Comparison of ENCODE assay signal across 21 cellular contexts in genomic region chr2:22903616-22904015, GRCh38.
DNase-seq lines count a peak whose midpoint lies in the region; ATAC-seq, FAIRE-seq and TF ChIP-seq lines count a peak whose summit lies in the region.
"Had no signal": no experiment of that assay in that cellular context is flagged by ENCODE, and none has a peak within 500 bp of the region (broad histone marks: within the 10 kb centered on the region; RNA-seq: fewer than 3 reads in every experiment).

No MANE protein-coding gene starts in this region.

- no peak overlapping the region for H2BK12ac ChIP-seq in H1 (ENCODE audit: low read depth, low read length)

- TF ChIP-seq RAD21 in H1 (IDR thresholded peaks at IDR 0.05 in 1 of 2, conservative IDR thresholded peaks at IDR 0.05 in 1 of 2; ENCODE audit: low read depth in 2 of 2, low read length in 2 of 2), result no peak

- no peak overlapping the region for H3K4ac ChIP-seq in H1 (replicated peaks; ENCODE audit: insufficient read length, low read depth, low read length)

- no peak for TF ChIP-seq EP300 in H1 (IDR thresholded peaks at IDR 0.05; ENCODE audit: borderline replicate concordance in 1 of 2, low read depth in 2 of 2, low read length in 2 of 2)

- H2AK5ac ChIP-seq in H1 (ENCODE audit: low read depth, low read length), result no peak overlapping the region

- H2BK120ac ChIP-seq in H1 (replicated peaks; ENCODE audit: low read depth, low read length), result no peak overlapping the region

- H3K4me3 ChIP-seq in H1 (ENCODE audit: extremely low read depth in 1 of 4, insufficient read depth in 2 of 4, low read depth in 3 of 4, low read length in 4 of 4), result no peak overlapping the region
- H3K4me3 ChIP-seq: BLaER1 had no signal

- no peak overlapping the region for H2BK5ac ChIP-seq in H1 (ENCODE audit: low read depth, low read length)

- no peaks in the 10 kb centered on the region for H3K36me3 ChIP-seq in H1 (ENCODE audit: control insufficient read depth in 2 of 4, insufficient read depth in 4 of 4, low read length in 3 of 4)
- H3K36me3 ChIP-seq: BE2C, BLaER1 had no signal

- WGBS in H1 (ENCODE audit: extremely low coverage in 1 of 2, insufficient coverage in 1 of 2, insufficient read length in 1 of 2, insufficient replicate concordance in 2 of 2, low coverage in 1 of 2, low lambda C conversion rate in 2 of 2, missing lambda C conversion rate in 1 of 2), 2 experiments, result 81% methylated on average over 1 of the region's 1 CpG; no CpG with 5 or more reads in 1 of the 2 experiments

- no peaks in the 10 kb centered on the region for H3K4me1 ChIP-seq in H1 (replicated peaks in 1 of 4; ENCODE audit: control insufficient read depth in 3 of 4, insufficient read depth in 4 of 4, low read length in 3 of 4)
- H3K4me1 ChIP-seq in foreskin keratinocyte, result no peaks in the 10 kb centered on the region
- H3K4me1 ChIP-seq: BLaER1 had no signal

- no peak for TF ChIP-seq CTCF in H1 (IDR thresholded peaks at IDR 0.05; ENCODE audit: control extremely low read depth in 1 of 3, insufficient read depth in 1 of 3, low read depth in 1 of 3, low read length in 3 of 3)
- no peak for TF ChIP-seq CTCF in foreskin keratinocyte (conservative IDR thresholded peaks at IDR 0.05)

- peak overlapping the region; percentile 37 for H4K91ac ChIP-seq in H1 (replicated peaks; ENCODE audit: insufficient read length, low read length)

- H4K5ac ChIP-seq in H1 (ENCODE audit: insufficient read length, low read depth, low read length), result no peak overlapping the region

- POLR2A ChIA-PET in H1 (lab: Charles Lee; ENCODE audit: partially characterized antibody), result no interaction called here

- no peak for FAIRE-seq in H1 (lab: Jason Lieb, UNC)
- FAIRE-seq in RCC 7860 (lab: Jason Lieb, UNC), result no peak
- FAIRE-seq: A204.1, G401.6, GM12891, GM19239 had no signal

- H3K9me3 ChIP-seq in H1 (ENCODE audit: insufficient read depth in 2 of 2, low read depth in 1 of 2, low read length in 1 of 2), result no peaks in the 10 kb centered on the region
- H3K9me3 ChIP-seq: BE2C, BLaER1 had no signal

- ATAC-seq in foreskin keratinocyte, result no peak

- no peaks in the 10 kb centered on the region for H4K20me1 ChIP-seq in H1 (replicated peaks in 1 of 2; ENCODE audit: control insufficient read depth in 1 of 2, insufficient read depth in 2 of 2, low read length in 2 of 2)
- H4K20me1 ChIP-seq: BLaER1 had no signal

- no peaks in the 10 kb centered on the region for H3K27me3 ChIP-seq in H1 (replicated peaks in 1 of 4; ENCODE audit: control insufficient read depth in 3 of 4, extremely low read depth in 1 of 4, insufficient read depth in 3 of 4, low read length in 3 of 4)
- no peaks in the 10 kb centered on the region for H3K27me3 ChIP-seq in foreskin keratinocyte
- H3K27me3 ChIP-seq: BE2C, BLaER1 had no signal

- no peak overlapping the region for H3K4me2 ChIP-seq in H1 (ENCODE audit: insufficient read depth in 1 of 2, low read depth in 2 of 2, low read length in 2 of 2)
- H3K4me2 ChIP-seq: BLaER1 had no signal

- TF ChIP-seq POLR2A in H1 (IDR thresholded peaks at IDR 0.05; ENCODE audit: control extremely low read depth in 1 of 2, low read depth in 2 of 2, low read length in 2 of 2), result no peak

- no peak overlapping the region for H3K56ac ChIP-seq in H1 (replicated peaks; ENCODE audit: insufficient read length, low read depth, low read length)

- no peak overlapping the region for H3K23ac ChIP-seq in H1 (ENCODE audit: insufficient read length)

- H3K27ac ChIP-seq in H1 (ENCODE audit: low read depth, low read length) (no peak overlapping the region), foreskin keratinocyte (no peak overlapping the region)
- H3K27ac ChIP-seq: BLaER1 had no signal

- no peak overlapping the region for H2BK15ac ChIP-seq in H1 (ENCODE audit: low read length)

- no peak overlapping the region for H2BK20ac ChIP-seq in H1 (ENCODE audit: low read length)

- no peaks in the 10 kb centered on the region for H3K79me1 ChIP-seq in H1 (ENCODE audit: low read depth, low read length)

- no peak overlapping the region for H3K18ac ChIP-seq in H1 (ENCODE audit: extremely low read depth, low read length)

- H4K8ac ChIP-seq in H1 (ENCODE audit: extremely low read depth, insufficient read depth, low read length), result no peak overlapping the region

- DNase-seq in H1 (ENCODE audit: low read depth in 1 of 2, low spot score in 2 of 2) (no peak), glomerular visceral epithelial cell (ENCODE audit: extremely low spot score) (peak; percentile 42), kidney tubule cell (ENCODE audit: low spot score) (peak; percentile 86), renal cortical epithelial cell (ENCODE audit: low read depth) (peak; percentile 59), DMS53 treated with DMSO at 0.1 percent for 48 hours (lab: John Stamatoyannopoulos, UW; ENCODE audit: unreplicated experiment) (no peak), foreskin keratinocyte (no peak), RCC 7860 (ENCODE audit: low spot score) (no peak), putamen (ENCODE audit: low spot score) (no peak)
- DNase-seq: 8988T; CD4-positive, alpha-beta memory T cell; CD8-positive, alpha-beta memory T cell; DMS 273 treated with DMSO at 0.1 percent for 48 hours; DMS153; DMS79 treated with DMSO at 0.1 percent for 48 hours; GF-D8 had no signal

- H3K9ac ChIP-seq in H1 (replicated peaks in 1 of 4; ENCODE audit: extremely low read depth in 1 of 4, low read depth in 3 of 4, low read length in 3 of 4), result no peak overlapping the region
- H3K9ac ChIP-seq: BLaER1 had no signal

- H2AFZ ChIP-seq in H1 (ENCODE audit: low read length), result no peak overlapping the region

- no peaks in the 10 kb centered on the region for H3K79me2 ChIP-seq in H1 (ENCODE audit: control insufficient read depth in 1 of 2, insufficient read depth in 2 of 2, low read length in 2 of 2)

- H3K23me2 ChIP-seq in H1 (ENCODE audit: low read depth, low read length), result no peaks in the 10 kb centered on the region

- CTCF ChIA-PET in H1 (lab: Charles Lee; ENCODE audit: partially characterized antibody), result interaction anchor here (0.6 to 2.9 kb wide), 18 partner anchors 10 to 996 kb away, joined by 3 to 22 read pairs (median 4); no protein-coding TSS in a partner anchor

- no peak overlapping the region for H3K14ac ChIP-seq in H1 (ENCODE audit: insufficient read length)

TF ChIP-seq in H1, 55 proteins besides CTCF, POLR2A, EP300 and RAD21:
- TF ChIP-seq SIX5 (IDR thresholded peaks at IDR 0.05; ENCODE audit: low read depth, low read length) (no peak), CTBP2 (IDR thresholded peaks at IDR 0.05; ENCODE audit: borderline replicate concordance, insufficient read depth, insufficient read length, low read length) (no peak), TAF7 (optimal IDR thresholded peaks at IDR 0.05; ENCODE audit: borderline replicate concordance, low read depth, low read length) (no peak), ZNF274 (IDR thresholded peaks at IDR 0.05; ENCODE audit: borderline replicate concordance, extremely low read depth, low read length) (no peak), BACH1 (IDR thresholded peaks at IDR 0.05; ENCODE audit: low read length) (no peak), BCL11A (IDR thresholded peaks at IDR 0.05; ENCODE audit: low read depth in 2 of 2, low read length in 2 of 2) (no peak), POU5F1 (IDR thresholded peaks at IDR 0.05; ENCODE audit: low read depth, low read length) (no peak), TBP (IDR thresholded peaks at IDR 0.05; ENCODE audit: low read depth, low read length) (no peak), CHD2 (IDR thresholded peaks at IDR 0.05; ENCODE audit: low read length) (no peak), SP1 (IDR thresholded peaks at IDR 0.05; ENCODE audit: low read depth, low read length) (no peak)

Comparison
In these comparisons a context has a peak if more than half of its experiments do, and no peak if none do; other contexts are left out.
1. DNase-seq: peak in glomerular visceral epithelial cell (single experiment), kidney tubule cell (single experiment) and renal cortical epithelial cell (single experiment); none in H1 (0 of 2), DMS53 treated with DMSO at 0.1 percent for 48 hours (single experiment), foreskin keratinocyte (0 of 2), RCC 7860 (single experiment) and putamen (single experiment).